Comparison of ENCODE assay signal across 1 cellular context in the genomic region with DNA sequence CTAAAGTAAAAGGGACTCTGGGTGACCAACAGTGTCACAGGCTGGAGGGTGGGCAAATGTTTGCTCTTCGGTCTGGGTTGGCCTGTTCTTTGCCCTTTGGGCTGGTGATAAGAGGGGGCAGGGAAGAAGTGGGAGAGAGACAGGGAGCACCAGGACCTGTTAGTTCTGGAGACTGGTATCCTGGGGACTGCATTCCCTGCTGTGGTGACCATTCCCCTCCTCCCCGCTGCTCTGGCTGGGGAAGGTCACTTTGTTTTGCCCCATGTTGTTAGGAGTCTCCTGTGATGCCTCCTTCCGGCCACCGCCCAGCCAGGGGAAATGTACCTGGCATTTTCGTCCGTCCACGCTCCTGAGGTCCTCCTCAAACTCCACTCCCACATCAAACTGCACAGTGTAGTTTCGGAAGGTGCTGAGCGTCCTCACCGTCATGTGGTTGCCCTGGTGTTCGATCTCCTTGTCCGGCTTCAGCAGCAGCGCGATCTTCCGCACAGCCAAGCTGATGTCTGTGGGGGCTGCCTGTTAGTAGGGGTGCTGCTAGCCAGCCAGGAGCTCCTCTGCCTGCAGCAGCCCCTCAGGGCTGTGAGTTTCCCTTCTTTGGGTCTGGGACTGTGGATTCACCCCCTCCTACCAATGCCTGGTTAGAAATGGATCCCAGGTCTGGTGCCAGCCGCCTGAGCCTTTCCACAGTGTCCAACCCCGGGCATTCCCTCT.
TF ChIP-seq lines count a peak whose summit lies in the region.

No MANE protein-coding gene starts in this region.

TF ChIP-seq in K562, 482 proteins besides CTCF, POLR2A, EP300 and RAD21 (continued from another document and continues in another):
- TF ChIP-seq, protein P1, sequence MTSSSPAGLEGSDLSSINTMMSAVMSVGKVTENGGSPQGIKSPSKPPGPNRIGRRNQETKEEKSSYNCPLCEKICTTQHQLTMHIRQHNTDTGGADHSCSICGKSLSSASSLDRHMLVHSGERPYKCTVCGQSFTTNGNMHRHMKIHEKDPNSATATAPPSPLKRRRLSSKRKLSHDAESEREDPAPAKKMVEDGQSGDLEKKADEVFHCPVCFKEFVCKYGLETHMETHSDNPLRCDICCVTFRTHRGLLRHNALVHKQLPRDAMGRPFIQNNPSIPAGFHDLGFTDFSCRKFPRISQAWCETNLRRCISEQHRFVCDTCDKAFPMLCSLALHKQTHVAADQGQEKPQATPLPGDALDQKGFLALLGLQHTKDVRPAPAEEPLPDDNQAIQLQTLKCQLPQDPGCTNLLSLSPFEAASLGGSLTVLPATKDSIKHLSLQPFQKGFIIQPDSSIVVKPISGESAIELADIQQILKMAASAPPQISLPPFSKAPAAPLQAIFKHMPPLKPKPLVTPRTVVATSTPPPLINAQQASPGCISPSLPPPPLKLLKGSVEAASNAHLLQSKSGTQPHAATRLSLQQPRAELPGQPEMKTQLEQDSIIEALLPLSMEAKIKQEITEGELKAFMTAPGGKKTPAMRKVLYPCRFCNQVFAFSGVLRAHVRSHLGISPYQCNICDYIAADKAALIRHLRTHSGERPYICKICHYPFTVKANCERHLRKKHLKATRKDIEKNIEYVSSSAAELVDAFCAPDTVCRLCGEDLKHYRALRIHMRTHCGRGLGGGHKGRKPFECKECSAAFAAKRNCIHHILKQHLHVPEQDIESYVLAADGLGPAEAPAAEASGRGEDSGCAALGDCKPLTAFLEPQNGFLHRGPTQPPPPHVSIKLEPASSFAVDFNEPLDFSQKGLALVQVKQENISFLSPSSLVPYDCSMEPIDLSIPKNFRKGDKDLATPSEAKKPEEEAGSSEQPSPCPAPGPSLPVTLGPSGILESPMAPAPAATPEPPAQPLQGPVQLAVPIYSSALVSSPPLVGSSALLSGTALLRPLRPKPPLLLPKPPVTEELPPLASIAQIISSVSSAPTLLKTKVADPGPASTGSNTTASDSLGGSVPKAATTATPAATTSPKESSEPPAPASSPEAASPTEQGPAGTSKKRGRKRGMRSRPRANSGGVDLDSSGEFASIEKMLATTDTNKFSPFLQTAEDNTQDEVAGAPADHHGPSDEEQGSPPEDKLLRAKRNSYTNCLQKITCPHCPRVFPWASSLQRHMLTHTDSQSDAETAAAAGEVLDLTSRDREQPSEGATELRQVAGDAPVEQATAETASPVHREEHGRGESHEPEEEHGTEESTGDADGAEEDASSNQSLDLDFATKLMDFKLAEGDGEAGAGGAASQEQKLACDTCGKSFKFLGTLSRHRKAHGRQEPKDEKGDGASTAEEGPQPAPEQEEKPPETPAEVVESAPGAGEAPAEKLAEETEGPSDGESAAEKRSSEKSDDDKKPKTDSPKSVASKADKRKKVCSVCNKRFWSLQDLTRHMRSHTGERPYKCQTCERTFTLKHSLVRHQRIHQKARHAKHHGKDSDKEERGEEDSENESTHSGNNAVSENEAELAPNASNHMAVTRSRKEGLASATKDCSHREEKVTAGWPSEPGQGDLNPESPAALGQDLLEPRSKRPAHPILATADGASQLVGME (CRISPR knock-in tag; IDR thresholded peaks at IDR 0.05), result no peak
- TF ChIP-seq PREB (CRISPR knock-in tag; IDR thresholded peaks at IDR 0.05), result no peak
- TF ChIP-seq, protein P2, sequence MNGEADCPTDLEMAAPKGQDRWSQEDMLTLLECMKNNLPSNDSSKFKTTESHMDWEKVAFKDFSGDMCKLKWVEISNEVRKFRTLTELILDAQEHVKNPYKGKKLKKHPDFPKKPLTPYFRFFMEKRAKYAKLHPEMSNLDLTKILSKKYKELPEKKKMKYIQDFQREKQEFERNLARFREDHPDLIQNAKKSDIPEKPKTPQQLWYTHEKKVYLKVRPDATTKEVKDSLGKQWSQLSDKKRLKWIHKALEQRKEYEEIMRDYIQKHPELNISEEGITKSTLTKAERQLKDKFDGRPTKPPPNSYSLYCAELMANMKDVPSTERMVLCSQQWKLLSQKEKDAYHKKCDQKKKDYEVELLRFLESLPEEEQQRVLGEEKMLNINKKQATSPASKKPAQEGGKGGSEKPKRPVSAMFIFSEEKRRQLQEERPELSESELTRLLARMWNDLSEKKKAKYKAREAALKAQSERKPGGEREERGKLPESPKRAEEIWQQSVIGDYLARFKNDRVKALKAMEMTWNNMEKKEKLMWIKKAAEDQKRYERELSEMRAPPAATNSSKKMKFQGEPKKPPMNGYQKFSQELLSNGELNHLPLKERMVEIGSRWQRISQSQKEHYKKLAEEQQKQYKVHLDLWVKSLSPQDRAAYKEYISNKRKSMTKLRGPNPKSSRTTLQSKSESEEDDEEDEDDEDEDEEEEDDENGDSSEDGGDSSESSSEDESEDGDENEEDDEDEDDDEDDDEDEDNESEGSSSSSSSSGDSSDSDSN (IDR thresholded peaks at IDR 0.05; ENCODE audit: borderline replicate concordance in 1 of 2, low read depth in 2 of 2, low read length in 2 of 2), result no peak
- no peak for TF ChIP-seq MAFG (tag; conservative IDR thresholded peaks at IDR 0.05)
- TF ChIP-seq ELF4 (CRISPR knock-in tag; IDR thresholded peaks at IDR 0.05), result no peak
- no peak for TF ChIP-seq ZNF12 (CRISPR knock-in tag; IDR thresholded peaks at IDR 0.05)
- no peak for TF ChIP-seq TCFL5 (CRISPR knock-in tag; conservative IDR thresholded peaks at IDR 0.05)
- TF ChIP-seq, protein P3, sequence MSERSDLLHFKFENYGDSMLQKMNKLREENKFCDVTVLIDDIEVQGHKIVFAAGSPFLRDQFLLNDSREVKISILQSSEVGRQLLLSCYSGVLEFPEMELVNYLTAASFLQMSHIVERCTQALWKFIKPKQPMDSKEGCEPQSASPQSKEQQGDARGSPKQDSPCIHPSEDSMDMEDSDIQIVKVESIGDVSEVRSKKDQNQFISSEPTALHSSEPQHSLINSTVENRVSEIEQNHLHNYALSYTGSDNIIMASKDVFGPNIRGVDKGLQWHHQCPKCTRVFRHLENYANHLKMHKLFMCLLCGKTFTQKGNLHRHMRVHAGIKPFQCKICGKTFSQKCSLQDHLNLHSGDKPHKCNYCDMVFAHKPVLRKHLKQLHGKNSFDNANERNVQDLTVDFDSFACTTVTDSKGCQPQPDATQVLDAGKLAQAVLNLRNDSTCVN (CRISPR knock-in tag; IDR thresholded peaks at IDR 0.05), result no peak
- no peak for TF ChIP-seq ZBTB12 (CRISPR knock-in tag; IDR thresholded peaks at IDR 0.05)
- peak in 1 of 2 experiments; percentile 12; a peak in 1 of 4 replicates for TF ChIP-seq FOXK2 (conservative IDR thresholded peaks at IDR 0.05 in 1 of 2, IDR thresholded peaks at IDR 0.05 in 1 of 2; ENCODE audit: low read depth in 2 of 2)
- TF ChIP-seq PTBP1 (IDR thresholded peaks at IDR 0.05; ENCODE audit: low read depth, low read length), result no peak
- TF ChIP-seq ZNF77 (CRISPR knock-in tag; IDR thresholded peaks at IDR 0.05), result no peak
- 0 out of 2 replicates have a peak, but pooled peaks have one; percentile 11 for TF ChIP-seq ATF7 (IDR thresholded peaks at IDR 0.05)
- no peak for TF ChIP-seq CBX8 (IDR thresholded peaks at IDR 0.05; ENCODE audit: borderline replicate concordance, extremely low read depth, low read depth, low read length, poor library complexity, severe bottlenecking)
- TF ChIP-seq ZMIZ1 (IDR thresholded peaks at IDR 0.05; ENCODE audit: low read depth in 2 of 2, low read length in 2 of 2), result no peak
- no peak for TF ChIP-seq SRSF1 (IDR thresholded peaks at IDR 0.05; ENCODE audit: low read depth, low read length)
- no peak for TF ChIP-seq HNRNPUL1 (IDR thresholded peaks at IDR 0.05; ENCODE audit: low read length)
- TF ChIP-seq ZSCAN29 (IDR thresholded peaks at IDR 0.05), result no peak
- no peak for TF ChIP-seq SFPQ (IDR thresholded peaks at IDR 0.05; ENCODE audit: low read depth, low read length)
- no peak for TF ChIP-seq SAP30 (IDR thresholded peaks at IDR 0.05; ENCODE audit: borderline replicate concordance, insufficient read depth, low read depth, low read length, poor library complexity, severe bottlenecking)
- no peak for TF ChIP-seq POLR2AphosphoS5 (IDR thresholded peaks at IDR 0.05; ENCODE audit: control insufficient read depth, insufficient read depth, low read depth, low read length)
- TF ChIP-seq ZNF165 (CRISPR knock-in tag; IDR thresholded peaks at IDR 0.05; ENCODE audit: borderline replicate concordance), result no peak
- TF ChIP-seq FOXA1 (IDR thresholded peaks at IDR 0.05; ENCODE audit: borderline replicate concordance), result no peak
- no peak for TF ChIP-seq ZNF175 (CRISPR knock-in tag; IDR thresholded peaks at IDR 0.05; ENCODE audit: low read depth)
- no peak for TF ChIP-seq ZNF224 (CRISPR knock-in tag; IDR thresholded peaks at IDR 0.05)
- peak; percentile 46; the same call in 1 of the 2 replicates for TF ChIP-seq ZNF263 (CRISPR knock-in tag; IDR thresholded peaks at IDR 0.05; ENCODE audit: borderline replicate concordance)
- TF ChIP-seq ARNT (IDR thresholded peaks at IDR 0.05), result no peak
- TF ChIP-seq, protein P4, sequence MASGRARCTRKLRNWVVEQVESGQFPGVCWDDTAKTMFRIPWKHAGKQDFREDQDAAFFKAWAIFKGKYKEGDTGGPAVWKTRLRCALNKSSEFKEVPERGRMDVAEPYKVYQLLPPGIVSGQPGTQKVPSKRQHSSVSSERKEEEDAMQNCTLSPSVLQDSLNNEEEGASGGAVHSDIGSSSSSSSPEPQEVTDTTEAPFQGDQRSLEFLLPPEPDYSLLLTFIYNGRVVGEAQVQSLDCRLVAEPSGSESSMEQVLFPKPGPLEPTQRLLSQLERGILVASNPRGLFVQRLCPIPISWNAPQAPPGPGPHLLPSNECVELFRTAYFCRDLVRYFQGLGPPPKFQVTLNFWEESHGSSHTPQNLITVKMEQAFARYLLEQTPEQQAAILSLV (tag; IDR thresholded peaks at IDR 0.05), result no peak
- no peak for TF ChIP-seq SLC30A9 (CRISPR knock-in tag; IDR thresholded peaks at IDR 0.05)
- TF ChIP-seq HSF4 (CRISPR knock-in tag; IDR thresholded peaks at IDR 0.05; ENCODE audit: borderline replicate concordance), result no peak
- no peak for TF ChIP-seq PRPF4 (IDR thresholded peaks at IDR 0.05; ENCODE audit: insufficient read depth, low read depth, low read length, poor library complexity, severe bottlenecking)
- TF ChIP-seq POLR3G (IDR thresholded peaks at IDR 0.05; ENCODE audit: extremely low read depth, insufficient read length, insufficient replicate concordance), result no peak
- TF ChIP-seq, protein P5, sequence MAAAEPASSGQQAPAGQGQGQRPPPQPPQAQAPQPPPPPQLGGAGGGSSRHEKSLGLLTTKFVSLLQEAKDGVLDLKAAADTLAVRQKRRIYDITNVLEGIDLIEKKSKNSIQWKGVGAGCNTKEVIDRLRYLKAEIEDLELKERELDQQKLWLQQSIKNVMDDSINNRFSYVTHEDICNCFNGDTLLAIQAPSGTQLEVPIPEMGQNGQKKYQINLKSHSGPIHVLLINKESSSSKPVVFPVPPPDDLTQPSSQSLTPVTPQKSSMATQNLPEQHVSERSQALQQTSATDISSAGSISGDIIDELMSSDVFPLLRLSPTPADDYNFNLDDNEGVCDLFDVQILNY (CRISPR knock-in tag; IDR thresholded peaks at IDR 0.05), result no peak
